12 cellular contexts compared by ENCODE assay signal in the genomic region with DNA sequence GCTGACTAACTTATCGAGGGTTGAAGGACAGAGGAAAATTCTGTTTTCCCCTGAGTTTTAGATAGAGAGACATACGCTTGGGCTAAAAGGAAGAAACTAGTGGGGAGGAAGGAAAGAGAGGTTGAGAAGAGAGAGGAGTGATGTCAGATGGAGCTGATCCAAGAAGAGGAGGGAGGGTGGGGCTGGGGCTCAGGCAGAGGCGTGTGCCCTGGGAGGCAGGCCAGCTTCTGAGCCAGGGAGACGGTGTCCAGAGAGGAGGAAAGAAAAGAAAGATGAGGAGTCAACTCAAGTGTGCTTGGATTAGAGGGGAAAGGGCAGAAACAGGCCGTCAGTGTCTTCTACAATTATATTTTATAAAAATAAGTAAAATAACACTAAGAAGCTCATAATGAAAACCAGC. TPM values are rescaled to one million over a fixed set of nuclear protein-coding genes. Genes with fewer than 3 reads are reported as not detected.
DNase-seq lines count a peak whose midpoint lies in the region; ATAC-seq and TF ChIP-seq lines count a peak whose summit lies in the region.
"Had no signal": no experiment of that assay in that cellular context is flagged by ENCODE, and none has a peak within 500 bp of the region (broad histone marks: within the 10 kb centered on the region; RNA-seq: fewer than 3 reads in every experiment).

No MANE protein-coding gene starts in this region.

- no peaks in the 10 kb centered on the region for H3K27me3 Mint-ChIP-seq in activated CD8-positive, alpha-beta T cell treated with anti-CD3 and anti-CD28 coated beads for 36 hours
- no peaks in the 10 kb centered on the region for H3K27me3 Mint-ChIP-seq in activated T-cell treated with anti-CD3 and anti-CD28 coated beads, Interleukin-2, amount 50 U/mL, for 4 hours (ENCODE audit: low read depth)

- no peak overlapping the region for H3K4me3 Mint-ChIP-seq in activated CD8-positive, alpha-beta T cell treated with anti-CD3 and anti-CD28 coated beads for 36 hours
- H3K4me3 Mint-ChIP-seq in activated T-cell treated with anti-CD3 and anti-CD28 coated beads, Interleukin-2, amount 50 U/mL, for 4 hours = no peak overlapping the region
- H3K4me3 Mint-ChIP-seq: stimulated activated effector memory CD8-positive, alpha-beta T cell treated with anti-CD3 and anti-CD28 coated beads, Interleukin-12 subunit alpha, Interleukin-12 subunit beta, amount 100 ng/mL, for 72 hours had no signal

- DNase-seq in HPDE6-E6E7 (ENCODE audit: extremely low spot score) (peak; percentile 28), astrocyte of the hippocampus (ENCODE audit: low read depth, low spot score) (peak; percentile 73), left cardiac atrium (peak; percentile 75), thoracic aorta (ENCODE audit: low spot score) (no peak), NCI-H146 (lab: John Stamatoyannopoulos, UW) (no peak)
- no peak for DNase-seq in activated CD8-positive, alpha-beta T cell treated with anti-CD3 and anti-CD28 coated beads for 36 hours
- DNase-seq in activated T-cell treated with anti-CD3 and anti-CD28 coated beads, Interleukin-2, amount 50 U/mL, for 4 hours = no peak
- DNase-seq: NCI-H1436 treated with DMSO at 0.1 percent for 48 hours, right lobe of liver had no signal

- peak; percentile 45 to 69 for ATAC-seq in left cardiac atrium
- ATAC-seq in thoracic aorta (ENCODE audit: insufficient number of reproducible peaks, low FRiP score, low read depth) = no peak
- ATAC-seq in activated CD8-positive, alpha-beta T cell treated with anti-CD3 and anti-CD28 coated beads for 36 hours = no peak
- no peak for ATAC-seq in GM18870 (IDR thresholded peaks at IDR 0.05; ENCODE audit: unreplicated experiment)
- no peak for ATAC-seq in activated T-cell treated with anti-CD3 and anti-CD28 coated beads, Interleukin-2, amount 50 U/mL, for 4 hours
- ATAC-seq: left lung; stimulated activated effector memory CD8-positive, alpha-beta T cell treated with anti-CD3 and anti-CD28 coated beads, Interleukin-12 subunit alpha, Interleukin-12 subunit beta, amount 100 ng/mL, for 72 hours had no signal

- no peaks in the 10 kb centered on the region for H3K36me3 ChIP-seq in thoracic aorta
- H3K36me3 ChIP-seq: right lobe of liver had no signal

- no peak for TF ChIP-seq CTCF in thoracic aorta (IDR thresholded peaks at IDR 0.05)
- no peak for TF ChIP-seq CTCF in activated CD8-positive, alpha-beta T cell treated with anti-CD3 and anti-CD28 coated beads for 36 hours (IDR thresholded peaks at IDR 0.05)

- peaks cover 0 to 41% of the 10 kb centered on the region in 2 donors for H3K4me1 ChIP-seq in thoracic aorta (ENCODE audit: control insufficient read depth in 1 of 2, low read depth in 2 of 2)
- H3K4me1 ChIP-seq: right lobe of liver had no signal

- H3K4me1 Mint-ChIP-seq in activated CD8-positive, alpha-beta T cell treated with anti-CD3 and anti-CD28 coated beads for 36 hours (ENCODE audit: low read depth) = peaks cover 18% of the 10 kb centered on the region
- H3K4me1 Mint-ChIP-seq in activated T-cell treated with anti-CD3 and anti-CD28 coated beads, Interleukin-2, amount 50 U/mL, for 4 hours (ENCODE audit: low read depth) = peaks cover 15% of the 10 kb centered on the region

- peaks cover 9% of the 10 kb centered on the region for H3K36me3 Mint-ChIP-seq in activated CD8-positive, alpha-beta T cell treated with anti-CD3 and anti-CD28 coated beads for 36 hours (ENCODE audit: low read depth)
- no peaks in the 10 kb centered on the region for H3K36me3 Mint-ChIP-seq in activated T-cell treated with anti-CD3 and anti-CD28 coated beads, Interleukin-2, amount 50 U/mL, for 4 hours (ENCODE audit: insufficient read depth)

- POLR2A ChIA-PET in activated CD8-positive, alpha-beta T cell treated with anti-CD3 and anti-CD28 coated beads for 36 hours (lab: Charles Lee) = interaction anchor here (1.2 kb wide), 2 partner anchors 9 to 13 kb away, joined by 3 read pairs; no protein-coding TSS in a partner anchor

- H3K27me3 ChIP-seq in thoracic aorta (replicated peaks; ENCODE audit: insufficient read depth) = no peaks in the 10 kb centered on the region
- H3K27me3 ChIP-seq: left lung had no signal

- CTCF ChIA-PET in activated CD8-positive, alpha-beta T cell treated with anti-CD3 and anti-CD28 coated beads for 36 hours (lab: Charles Lee) = no interaction called here

- intact Hi-C loops in left cardiac atrium (cut with DNase I) = loop anchor here in 1 of 2 donors (10.0 kb wide), 1 partner anchor 98 kb away; no protein-coding TSS in a partner anchor
- intact Hi-C loops in activated CD8-positive, alpha-beta T cell treated with anti-CD3 and anti-CD28 coated beads for 36 hours (cut with micrococcal nuclease) = loop anchor here (10.0 kb wide), 1 partner anchor 88 kb away; no protein-coding TSS in a partner anchor

- H3K4me3 ChIP-seq in thoracic aorta = no peak overlapping the region
- H3K4me3 ChIP-seq: left lung, right lobe of liver had no signal

- peak overlapping the region; percentile 44 to 51 for H3K27ac ChIP-seq in thoracic aorta
- H3K27ac ChIP-seq: right lobe of liver had no signal

- no peak overlapping the region for H3K27ac Mint-ChIP-seq in activated CD8-positive, alpha-beta T cell treated with anti-CD3 and anti-CD28 coated beads for 36 hours
- H3K27ac Mint-ChIP-seq: stimulated activated effector memory CD8-positive, alpha-beta T cell treated with anti-CD3 and anti-CD28 coated beads, Interleukin-12 subunit alpha, Interleukin-12 subunit beta, amount 100 ng/mL, for 72 hours had no signal

- H3K9me3 Mint-ChIP-seq in activated CD8-positive, alpha-beta T cell treated with anti-CD3 and anti-CD28 coated beads for 36 hours = no peaks in the 10 kb centered on the region
- H3K9me3 Mint-ChIP-seq in activated T-cell treated with anti-CD3 and anti-CD28 coated beads, Interleukin-2, amount 50 U/mL, for 4 hours = no peaks in the 10 kb centered on the region
- H3K9me3 Mint-ChIP-seq: stimulated activated effector memory CD8-positive, alpha-beta T cell treated with anti-CD3 and anti-CD28 coated beads, Interleukin-12 subunit alpha, Interleukin-12 subunit beta, amount 100 ng/mL, for 72 hours had no signal

- H3K9me3 ChIP-seq in thoracic aorta = no peaks in the 10 kb centered on the region
- H3K9me3 ChIP-seq: left lung, right lobe of liver had no signal

RNA-seq across cellular contexts. Expression of a gene that starts 56.2 kb away (rescaled TPM):
- total RNA-seq in left cardiac atrium (10 to 100 TPM; 12.2 to 17.8 TPM), thoracic aorta (10 to 100 TPM; 22.6 to 27.4 TPM)
- total RNA-seq in activated CD8-positive, alpha-beta T cell treated with anti-CD3 and anti-CD28 coated beads for 36 hours = 10 to 100 TPM; 17.3 to 19.4 TPM
- total RNA-seq in activated T-cell treated with anti-CD3 and anti-CD28 coated beads, Interleukin-2, amount 50 U/mL, for 4 hours = 10 to 100 TPM; 19.2 to 22.3 (median 21.5) TPM

Comparison
In these comparisons a context has a peak if more than half of its experiments do, and no peak if none do; other contexts are left out.
1. DNase-seq: peak in HPDE6-E6E7 (single experiment), astrocyte of the hippocampus (single experiment) and left cardiac atrium (single experiment); none in thoracic aorta (single experiment), activated CD8-positive, alpha-beta T cell treated with anti-CD3 and anti-CD28 coated beads for 36 hours (single experiment), NCI-H146 (single experiment) and activated T-cell treated with anti-CD3 and anti-CD28 coated beads, Interleukin-2, amount 50 U/mL, for 4 hours (single experiment).
2. ATAC-seq: peak in left cardiac atrium (2 of 2); none in thoracic aorta (single experiment), activated CD8-positive, alpha-beta T cell treated with anti-CD3 and anti-CD28 coated beads for 36 hours (single experiment), GM18870 (single experiment) and activated T-cell treated with anti-CD3 and anti-CD28 coated beads, Interleukin-2, amount 50 U/mL, for 4 hours (0 of 2).